8 cellular contexts compared by ENCODE assay signal in genomic region chr10:69801434-69802315, GRCh38.
DNase-seq lines count a peak whose midpoint lies in the region; ATAC-seq and TF ChIP-seq lines count a peak whose summit lies in the region.

TSS of gene COL13A1 (plus strand) at chr10:69801906. CDS start at chr10:69802424, 518 bp downstream.

- no peaks in the 10 kb centered on the region for H3K36me3 Mint-ChIP-seq in nephron progenitor cell (ENCODE audit: low read depth)

- peak; percentile 50 for ATAC-seq in SK-N-SH treated with all-trans-retinoic acid at 6 μM for 48 hours
- ATAC-seq in GM21529 (IDR thresholded peaks at IDR 0.05; ENCODE audit: unreplicated experiment), result no peak
- ATAC-seq in GM18519 (IDR thresholded peaks at IDR 0.05; ENCODE audit: low FRiP score, unreplicated experiment), result no peak

- H3K9me3 Mint-ChIP-seq in nephron progenitor cell, result peaks cover 1% of the 10 kb centered on the region

- TF ChIP-seq CTCF in fibroblast of mammary gland (conservative IDR thresholded peaks at IDR 0.05; ENCODE audit: control insufficient read depth, insufficient read depth, low read depth, low read length) (no peak), nephron progenitor cell (IDR thresholded peaks at IDR 0.05) (no peak)

- peak within 1 kb of the TSS; percentile 58 for H3K27ac Mint-ChIP-seq in nephron progenitor cell

- peaks cover 60% of the 10 kb centered on the region for H3K4me1 Mint-ChIP-seq in nephron progenitor cell

- H3K27me3 Mint-ChIP-seq in nephron progenitor cell (ENCODE audit: low read depth, poor library complexity), result peaks cover 60% of the 10 kb centered on the region

- H3K4me3 ChIP-seq in fibroblast of mammary gland (ENCODE audit: control insufficient read depth, low read depth, low read length), result peak within 1 kb of the TSS; percentile 57

- peak; percentile 12 for DNase-seq in stimulated activated CD4-positive, alpha-beta T cell treated with anti-CD3 and anti-CD28 coated beads, Interleukin-15, amount 100 ng/mL, for 24 hours
- DNase-seq in stimulated activated CD4-positive, alpha-beta T cell treated with anti-CD3 and anti-CD28 coated beads, Interleukin-4, amount 100 ng/mL, for 4 hours, result no peak
- DNase-seq in fibroblast of mammary gland (ENCODE audit: low read depth) (peak; percentile 69), nephron progenitor cell (peak; percentile 92), UCSD-AML1 (lab: John Stamatoyannopoulos, UW; ENCODE audit: unreplicated experiment) (no peak)

- peak within 1 kb of the TSS; percentile 88 for H3K4me3 Mint-ChIP-seq in nephron progenitor cell

TF ChIP-seq in SK-N-SH treated with all-trans-retinoic acid at 6 μM for 48 hours, 23 proteins besides CTCF, POLR2A, EP300 and RAD21:
- TF ChIP-seq TSHZ2 (CRISPR knock-in tag; IDR thresholded peaks at IDR 0.05) (no peak), ZFP3 (CRISPR knock-in tag; IDR thresholded peaks at IDR 0.05) (0 out of 2 replicates have a peak, but pooled peaks have one; percentile 40)

Comparison
In these comparisons a context has a peak if more than half of its experiments do, and no peak if none do; other contexts are left out.
1. DNase-seq: peak in stimulated activated CD4-positive, alpha-beta T cell treated with anti-CD3 and anti-CD28 coated beads, Interleukin-15, amount 100 ng/mL, for 24 hours (single experiment), fibroblast of mammary gland (single experiment) and nephron progenitor cell (single experiment); none in stimulated activated CD4-positive, alpha-beta T cell treated with anti-CD3 and anti-CD28 coated beads, Interleukin-4, amount 100 ng/mL, for 4 hours (0 of 2) and UCSD-AML1 (single experiment).